ENCODE assay signal across 1 cellular context in the genomic region with DNA sequence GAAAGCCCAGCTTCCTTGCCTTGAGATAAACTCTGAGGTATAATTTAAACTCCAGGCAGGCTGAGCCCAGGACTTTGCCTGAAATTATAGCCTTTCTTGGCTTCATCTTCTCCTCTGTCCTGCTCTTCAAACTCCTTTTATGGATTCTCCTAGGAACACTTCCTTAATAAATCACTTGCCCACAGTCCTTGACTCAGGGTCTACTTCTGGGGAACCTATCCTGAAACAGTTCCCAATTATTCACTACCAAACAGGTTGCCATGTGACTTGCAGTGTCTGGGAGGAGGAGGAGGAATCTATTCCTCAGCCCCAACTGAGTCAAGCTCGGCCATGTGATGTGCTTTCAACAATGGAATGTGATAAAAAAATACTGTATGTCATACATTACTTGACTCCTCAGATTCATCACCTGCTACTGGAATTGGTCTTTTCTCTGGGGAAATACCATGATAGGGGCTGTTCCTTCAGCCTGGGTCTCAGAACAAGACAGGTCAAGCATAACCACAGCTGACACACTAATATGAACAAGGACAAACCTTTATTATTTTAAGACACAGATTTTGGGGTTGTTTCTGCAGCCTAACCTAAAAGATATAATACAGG.
TF ChIP-seq lines count a peak whose summit lies in the region.

No MANE protein-coding gene starts in this region.

TF ChIP-seq in GM12878, 131 proteins besides CTCF, POLR2A, EP300 and RAD21 (continued from another document):
- TF ChIP-seq, protein P1, sequence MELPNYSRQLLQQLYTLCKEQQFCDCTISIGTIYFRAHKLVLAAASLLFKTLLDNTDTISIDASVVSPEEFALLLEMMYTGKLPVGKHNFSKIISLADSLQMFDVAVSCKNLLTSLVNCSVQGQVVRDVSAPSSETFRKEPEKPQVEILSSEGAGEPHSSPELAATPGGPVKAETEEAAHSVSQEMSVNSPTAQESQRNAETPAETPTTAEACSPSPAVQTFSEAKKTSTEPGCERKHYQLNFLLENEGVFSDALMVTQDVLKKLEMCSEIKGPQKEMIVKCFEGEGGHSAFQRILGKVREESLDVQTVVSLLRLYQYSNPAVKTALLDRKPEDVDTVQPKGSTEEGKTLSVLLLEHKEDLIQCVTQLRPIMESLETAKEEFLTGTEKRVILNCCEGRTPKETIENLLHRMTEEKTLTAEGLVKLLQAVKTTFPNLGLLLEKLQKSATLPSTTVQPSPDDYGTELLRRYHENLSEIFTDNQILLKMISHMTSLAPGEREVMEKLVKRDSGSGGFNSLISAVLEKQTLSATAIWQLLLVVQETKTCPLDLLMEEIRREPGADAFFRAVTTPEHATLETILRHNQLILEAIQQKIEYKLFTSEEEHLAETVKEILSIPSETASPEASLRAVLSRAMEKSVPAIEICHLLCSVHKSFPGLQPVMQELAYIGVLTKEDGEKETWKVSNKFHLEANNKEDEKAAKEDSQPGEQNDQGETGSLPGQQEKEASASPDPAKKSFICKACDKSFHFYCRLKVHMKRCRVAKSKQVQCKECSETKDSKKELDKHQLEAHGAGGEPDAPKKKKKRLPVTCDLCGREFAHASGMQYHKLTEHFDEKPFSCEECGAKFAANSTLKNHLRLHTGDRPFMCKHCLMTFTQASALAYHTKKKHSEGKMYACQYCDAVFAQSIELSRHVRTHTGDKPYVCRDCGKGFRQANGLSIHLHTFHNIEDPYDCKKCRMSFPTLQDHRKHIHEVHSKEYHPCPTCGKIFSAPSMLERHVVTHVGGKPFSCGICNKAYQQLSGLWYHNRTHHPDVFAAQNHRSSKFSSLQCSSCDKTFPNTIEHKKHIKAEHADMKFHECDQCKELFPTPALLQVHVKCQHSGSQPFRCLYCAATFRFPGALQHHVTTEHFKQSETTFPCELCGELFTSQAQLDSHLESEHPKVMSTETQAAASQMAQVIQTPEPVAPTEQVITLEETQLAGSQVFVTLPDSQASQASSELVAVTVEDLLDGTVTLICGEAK (IDR thresholded peaks at IDR 0.05; ENCODE audit: borderline replicate concordance), result peak; percentile 73; the same call in 1 of the 2 replicates
- TF ChIP-seq RBBP5 (conservative IDR thresholded peaks at IDR 0.05), result no peak
- TF ChIP-seq, protein P2, sequence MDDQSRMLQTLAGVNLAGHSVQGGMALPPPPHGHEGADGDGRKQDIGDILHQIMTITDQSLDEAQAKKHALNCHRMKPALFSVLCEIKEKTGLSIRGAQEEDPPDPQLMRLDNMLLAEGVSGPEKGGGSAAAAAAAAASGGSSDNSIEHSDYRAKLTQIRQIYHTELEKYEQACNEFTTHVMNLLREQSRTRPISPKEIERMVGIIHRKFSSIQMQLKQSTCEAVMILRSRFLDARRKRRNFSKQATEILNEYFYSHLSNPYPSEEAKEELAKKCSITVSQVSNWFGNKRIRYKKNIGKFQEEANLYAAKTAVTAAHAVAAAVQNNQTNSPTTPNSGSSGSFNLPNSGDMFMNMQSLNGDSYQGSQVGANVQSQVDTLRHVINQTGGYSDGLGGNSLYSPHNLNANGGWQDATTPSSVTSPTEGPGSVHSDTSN (IDR thresholded peaks at IDR 0.05; ENCODE audit: insufficient replicate concordance, low read depth, low read length), result no peak
- TF ChIP-seq CHD1 (IDR thresholded peaks at IDR 0.05; ENCODE audit: low read depth, low read length), result no peak
- TF ChIP-seq, protein P3, sequence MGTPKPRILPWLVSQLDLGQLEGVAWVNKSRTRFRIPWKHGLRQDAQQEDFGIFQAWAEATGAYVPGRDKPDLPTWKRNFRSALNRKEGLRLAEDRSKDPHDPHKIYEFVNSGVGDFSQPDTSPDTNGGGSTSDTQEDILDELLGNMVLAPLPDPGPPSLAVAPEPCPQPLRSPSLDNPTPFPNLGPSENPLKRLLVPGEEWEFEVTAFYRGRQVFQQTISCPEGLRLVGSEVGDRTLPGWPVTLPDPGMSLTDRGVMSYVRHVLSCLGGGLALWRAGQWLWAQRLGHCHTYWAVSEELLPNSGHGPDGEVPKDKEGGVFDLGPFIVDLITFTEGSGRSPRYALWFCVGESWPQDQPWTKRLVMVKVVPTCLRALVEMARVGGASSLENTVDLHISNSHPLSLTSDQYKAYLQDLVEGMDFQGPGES (IDR thresholded peaks at IDR 0.05), result no peak
- TF ChIP-seq MEF2B (IDR thresholded peaks at IDR 0.05; ENCODE audit: partially characterized antibody, poor library complexity, severe bottlenecking), result peak; percentile 61
- TF ChIP-seq, protein P4, sequence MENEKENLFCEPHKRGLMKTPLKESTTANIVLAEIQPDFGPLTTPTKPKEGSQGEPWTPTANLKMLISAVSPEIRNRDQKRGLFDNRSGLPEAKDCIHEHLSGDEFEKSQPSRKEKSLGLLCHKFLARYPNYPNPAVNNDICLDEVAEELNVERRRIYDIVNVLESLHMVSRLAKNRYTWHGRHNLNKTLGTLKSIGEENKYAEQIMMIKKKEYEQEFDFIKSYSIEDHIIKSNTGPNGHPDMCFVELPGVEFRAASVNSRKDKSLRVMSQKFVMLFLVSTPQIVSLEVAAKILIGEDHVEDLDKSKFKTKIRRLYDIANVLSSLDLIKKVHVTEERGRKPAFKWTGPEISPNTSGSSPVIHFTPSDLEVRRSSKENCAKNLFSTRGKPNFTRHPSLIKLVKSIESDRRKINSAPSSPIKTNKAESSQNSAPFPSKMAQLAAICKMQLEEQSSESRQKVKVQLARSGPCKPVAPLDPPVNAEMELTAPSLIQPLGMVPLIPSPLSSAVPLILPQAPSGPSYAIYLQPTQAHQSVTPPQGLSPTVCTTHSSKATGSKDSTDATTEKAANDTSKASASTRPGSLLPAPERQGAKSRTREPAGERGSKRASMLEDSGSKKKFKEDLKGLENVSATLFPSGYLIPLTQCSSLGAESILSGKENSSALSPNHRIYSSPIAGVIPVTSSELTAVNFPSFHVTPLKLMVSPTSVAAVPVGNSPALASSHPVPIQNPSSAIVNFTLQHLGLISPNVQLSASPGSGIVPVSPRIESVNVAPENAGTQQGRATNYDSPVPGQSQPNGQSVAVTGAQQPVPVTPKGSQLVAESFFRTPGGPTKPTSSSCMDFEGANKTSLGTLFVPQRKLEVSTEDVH (IDR thresholded peaks at IDR 0.05; ENCODE audit: low read depth, partially characterized antibody), result no peak
- TF ChIP-seq DPF2 (IDR thresholded peaks at IDR 0.05), result no peak
- peak in 1 of 2 experiments; percentile 16; a peak in 1 of 4 replicates for TF ChIP-seq BHLHE40 (IDR thresholded peaks at IDR 0.05; ENCODE audit: borderline replicate concordance in 1 of 2, low read depth in 2 of 2, low read length in 1 of 2)
- TF ChIP-seq STAT3 (IDR thresholded peaks at IDR 0.05; ENCODE audit: low read depth, low read length), result no peak
- TF ChIP-seq JUNB (IDR thresholded peaks at IDR 0.05), result peak; percentile 41; the same call in 1 of the 2 replicates
